In genomic region chr11:64684357-64684756, GRCh38 we compare ENCODE assay signal across 16 cellular contexts.
"Had no signal": no experiment of that assay in that cellular context is flagged by ENCODE, and none has a peak within 500 bp of the region (broad histone marks: within the 10 kb centered on the region; RNA-seq: fewer than 3 reads in every experiment).

No MANE protein-coding gene starts in this region.

- DNase-seq: activated CD4-positive, alpha-beta T cell treated with anti-CD3 and anti-CD28 coated beads for 1 hour; activated CD8-positive, alpha-beta memory T cell treated with anti-CD3 and anti-CD28 coated beads for 24 hours; activated CD8-positive, alpha-beta memory T cell treated with anti-CD3 and anti-CD28 coated beads, Interleukin-2, amount 50 U/mL, for 48 hours; activated gamma-delta T cell; activated T-cell treated with anti-CD3 and anti-CD28 coated beads, Interleukin-2, amount 50 U/mL, for 72 hours; central memory CD4-positive, alpha-beta T cell; effector CD4-positive, alpha-beta T cell; foreskin fibroblast; hippocampal formation; lower lobe of right lung; natural killer cell; occipital lobe; spleen; stimulated activated naive CD4-positive, alpha-beta T cell; WERI-Rb-1 had no signal

- H3K27ac ChIP-seq: lower lobe of right lung, spleen, WERI-Rb-1 had no signal

- ATAC-seq: activated naive CD4-positive, alpha-beta T cell treated with anti-CD3 and anti-CD28 coated beads, Interleukin-2, amount 50 U/mL, for 72 hours; activated T-cell treated with anti-CD3 and anti-CD28 coated beads, Interleukin-2, amount 50 U/mL, for 72 hours; lower lobe of right lung; natural killer cell had no signal
